In genomic region chr17:81295031-81295677, GRCh38 we compare ENCODE assay signal across 1 cellular context.
A peak's percentile ranks its signal among the peaks of the same experiment; 100 is the strongest.
TF ChIP-seq lines count a peak whose summit lies in the region.

SLC38A10 (minus strand) TSS chr17:81295307; CDS start chr17:81294921, 386 bp downstream.

TF ChIP-seq in HepG2, 621 proteins besides CTCF, POLR2A, EP300 and RAD21 (continued from another document and continues in another):
- TF ChIP-seq TIGD3 (CRISPR knock-in tag; IDR thresholded peaks at IDR 0.05; ENCODE audit: borderline replicate concordance) (no peak), ZNF430 (CRISPR knock-in tag; IDR thresholded peaks at IDR 0.05) (no peak), ZNF878 (CRISPR knock-in tag; IDR thresholded peaks at IDR 0.05) (peak; percentile 69; the same call in 1 of the 2 replicates), ZNF280D (CRISPR knock-in tag; IDR thresholded peaks at IDR 0.05) (no peak; the same call in 1 of the 2 replicates), ZNF737 (CRISPR knock-in tag; IDR thresholded peaks at IDR 0.05; ENCODE audit: borderline replicate concordance) (no peak), PRDM15 (CRISPR knock-in tag; IDR thresholded peaks at IDR 0.05) (no peak), KDM2A (CRISPR knock-in tag; IDR thresholded peaks at IDR 0.05; ENCODE audit: borderline replicate concordance, low read depth) (peak; percentile 83), SIX4 (CRISPR knock-in tag; IDR thresholded peaks at IDR 0.05) (peak; percentile 14; the same call in 1 of the 2 replicates), MED1 (CRISPR knock-in tag; IDR thresholded peaks at IDR 0.05) (peak; percentile 34), ZNF142 (CRISPR knock-in tag; IDR thresholded peaks at IDR 0.05) (peak; percentile 87), SSRP1 (CRISPR knock-in tag; IDR thresholded peaks at IDR 0.05) (no peak), EEA1 (CRISPR knock-in tag; IDR thresholded peaks at IDR 0.05; ENCODE audit: borderline replicate concordance) (peak; percentile 77), TEF (CRISPR knock-in tag; IDR thresholded peaks at IDR 0.05) (no peak), RBFOX2 (IDR thresholded peaks at IDR 0.05; ENCODE audit: low read depth, low read length) (peak; percentile 99), ZSCAN29 (CRISPR knock-in tag; conservative IDR thresholded peaks at IDR 0.05) (no peak; the same call in 1 of the 2 replicates), CEBPZ (IDR thresholded peaks at IDR 0.05; ENCODE audit: low read length) (no peak), PAXIP1 (CRISPR knock-in tag; conservative IDR thresholded peaks at IDR 0.05) (0 out of 2 replicates have a peak, but pooled peaks have one; percentile 8), ZNF773 (CRISPR knock-in tag; IDR thresholded peaks at IDR 0.05; ENCODE audit: borderline replicate concordance) (peak; percentile 74; the same call in 1 of the 2 replicates), ZFP82 (CRISPR knock-in tag; IDR thresholded peaks at IDR 0.05; ENCODE audit: borderline replicate concordance) (peak; percentile 23; the same call in 1 of the 2 replicates), GATAD1 (CRISPR knock-in tag; IDR thresholded peaks at IDR 0.05) (peak; percentile 90), HOXA9 (CRISPR knock-in tag; IDR thresholded peaks at IDR 0.05; ENCODE audit: borderline replicate concordance) (no peak), ZFP91 (CRISPR knock-in tag; IDR thresholded peaks at IDR 0.05; ENCODE audit: borderline replicate concordance) (peak; percentile 84; the same call in 1 of the 2 replicates), ZNF710 (CRISPR knock-in tag; IDR thresholded peaks at IDR 0.05; ENCODE audit: borderline replicate concordance) (no peak; the same call in 1 of the 2 replicates)
